In genomic region chr2:69624611-69625010, GRCh38 we compare ENCODE assay signal across 31 cellular contexts. TPM values are rescaled to one million over a fixed set of nuclear protein-coding genes. Genes with fewer than 3 reads are reported as not detected.
DNase-seq lines count a peak whose midpoint lies in the region; ATAC-seq, FAIRE-seq and TF ChIP-seq lines count a peak whose summit lies in the region.
"Had no signal": no experiment of that assay in that cellular context is flagged by ENCODE, and none has a peak within 500 bp of the region (broad histone marks: within the 10 kb centered on the region; RNA-seq: fewer than 3 reads in every experiment).

No MANE protein-coding gene starts in this region.

- peak; percentile 45 for DNase-seq in NB4 (ENCODE audit: low read depth)
- DNase-seq in astrocyte (ENCODE audit: low read depth) = no peak
- DNase-seq in NCI-H2107 (lab: John Stamatoyannopoulos, UW) = no peak
- no peak for DNase-seq in BE2C
- DNase-seq: activated CD4-positive, alpha-beta T cell treated with anti-CD3 and anti-CD28 coated beads, Interleukin-2, amount 50 U/mL, for 48 hours; activated CD4-positive, CD25-positive, alpha-beta regulatory T cell treated with anti-CD3 and anti-CD28 coated beads, Interleukin-2, amount 50 U/mL, for 72 hours; activated T-cell treated with anti-CD3 and anti-CD28 coated beads, Interleukin-2, amount 50 U/mL, for 48 hours; DMS79 treated with DMSO at 0.1 percent for 48 hours; endodermal cell; GDM1; heart left ventricle; KBM-7; kidney; mucosa of descending colon; NCI-H1105 treated with DMSO at 0.1 percent for 48 hours; NCI-H187 treated with DMSO at 0.1 percent for 48 hours; NCI-H510A treated with DMSO at 0.1 percent for 48 hours; nephron progenitor cell; pancreas; right lobe of liver; SK-N-SH; stimulated activated CD8-positive, alpha-beta memory T cell treated with anti-CD3 and anti-CD28 coated beads, Interleukin-4, amount 100 ng/mL, for 48 hours; stimulated activated naive CD8-positive, alpha-beta T cell treated with anti-CD3 and anti-CD28 coated beads, Interleukin-15, amount 100 ng/mL, for 72 hours; tibial artery had no signal

- H3K36me3 Mint-ChIP-seq in astrocyte (ENCODE audit: low read depth, unreplicated experiment) = peaks cover 4% of the 10 kb centered on the region

- H4K20me1 ChIP-seq in astrocyte (ENCODE audit: insufficient read depth, low read length) = peaks cover 89% of the 10 kb centered on the region

- no peak overlapping the region for H2AFZ ChIP-seq in astrocyte (ENCODE audit: low read depth, low read length)

- TF ChIP-seq CTCF in NB4 (IDR thresholded peaks at IDR 0.05; ENCODE audit: low read depth, low read length) = no peak
- TF ChIP-seq CTCF in astrocyte (IDR thresholded peaks at IDR 0.05; ENCODE audit: insufficient read depth, low read depth, low read length) = no peak
- no peak for TF ChIP-seq CTCF in neutrophil (IDR thresholded peaks at IDR 0.05)
- TF ChIP-seq CTCF in BE2C (IDR thresholded peaks at IDR 0.05; ENCODE audit: low read depth, low read length) = no peak

- peaks cover 97% of the 10 kb centered on the region for H3K79me2 ChIP-seq in astrocyte (ENCODE audit: insufficient read depth, low read length)

- H3K27me3 Mint-ChIP-seq in astrocyte (ENCODE audit: low read depth, unreplicated experiment) = no peaks in the 10 kb centered on the region
- H3K27me3 Mint-ChIP-seq: central memory CD8-positive, alpha-beta T cell; stimulated activated naive CD8-positive, alpha-beta T cell treated with anti-CD3 and anti-CD28 coated beads, Interleukin-15, amount 100 ng/mL, for 72 hours had no signal

- no peak for ATAC-seq in GM21447 (IDR thresholded peaks at IDR 0.05; ENCODE audit: unreplicated experiment)
- ATAC-seq in GM21381 (IDR thresholded peaks at IDR 0.05; ENCODE audit: unreplicated experiment) = no peak
- ATAC-seq: esophagus mucosa had no signal

- no peaks in the 10 kb centered on the region for H3K9me3 ChIP-seq in astrocyte (ENCODE audit: insufficient read depth, low read depth, low read length)
- no peaks in the 10 kb centered on the region for H3K9me3 ChIP-seq in neutrophil
- H3K9me3 ChIP-seq in BE2C = no peaks in the 10 kb centered on the region
- H3K9me3 ChIP-seq: heart left ventricle, mucosa of descending colon, pancreas, right lobe of liver, SK-N-SH, tibial artery had no signal

- no peaks in the 10 kb centered on the region for H3K4me1 Mint-ChIP-seq in astrocyte (ENCODE audit: low read depth, unreplicated experiment)
- H3K4me1 Mint-ChIP-seq: endodermal cell, nephron progenitor cell had no signal

- H3K27ac Mint-ChIP-seq in astrocyte (ENCODE audit: unreplicated experiment) = no peak overlapping the region
- H3K27ac Mint-ChIP-seq: endodermal cell; nephron progenitor cell; stimulated activated naive CD8-positive, alpha-beta T cell treated with anti-CD3 and anti-CD28 coated beads, Interleukin-15, amount 100 ng/mL, for 72 hours; T-helper 1 cell treated with Interleukin-12 subunit alpha and Interleukin-12 subunit beta and Interleukin-4 antibody, amounts not matched to agents 30 μg/mL and 1 μg/mL, for 36 hours had no signal

- H3K4me3 ChIP-seq in NB4 (ENCODE audit: low read depth, low read length) (peak overlapping the region; percentile 22), astrocyte (ENCODE audit: insufficient read depth, low read depth, low read length) (no peak overlapping the region), neutrophil (ENCODE audit: low read depth in 1 of 2, low read length in 1 of 2) (peak overlapping the region in 1 of 2 experiments; percentile 1), BE2C (ENCODE audit: low read depth, low read length) (no peak overlapping the region)
- H3K4me3 ChIP-seq: heart left ventricle, mucosa of descending colon, pancreas, right lobe of liver, tibial artery had no signal

- no peak for TF ChIP-seq POLR2A in NB4 (IDR thresholded peaks at IDR 0.05; ENCODE audit: extremely low read depth, insufficient read length)

- H3K27me3 ChIP-seq in astrocyte (ENCODE audit: insufficient read depth, low read length) = no peaks in the 10 kb centered on the region
- H3K27me3 ChIP-seq in neutrophil = no peaks in the 10 kb centered on the region
- H3K27me3 ChIP-seq in BE2C = no peaks in the 10 kb centered on the region
- H3K27me3 ChIP-seq: heart left ventricle, pancreas, right lobe of liver, tibial artery had no signal

- peak overlapping the region; percentile 9 for H3K4me2 ChIP-seq in astrocyte (ENCODE audit: low read length)
- H3K4me2 ChIP-seq: SK-N-SH had no signal

- peaks cover 4% of the 10 kb centered on the region for H3K4me1 ChIP-seq in astrocyte (ENCODE audit: insufficient read depth, low read length)
- H3K4me1 ChIP-seq in neutrophil (ENCODE audit: control insufficient read depth in 1 of 2, insufficient read depth in 1 of 2, low read depth in 1 of 2, low read length in 1 of 2) = peaks cover 45 to 50% of the 10 kb centered on the region in 2 experiments
- H3K4me1 ChIP-seq in BE2C = no peaks in the 10 kb centered on the region

- H3K36me3 ChIP-seq in astrocyte (ENCODE audit: insufficient read depth, low read length) (no peaks in the 10 kb centered on the region), neutrophil (no peaks in the 10 kb centered on the region), BE2C (no peaks in the 10 kb centered on the region)
- H3K36me3 ChIP-seq: heart left ventricle, pancreas, right lobe of liver, tibial artery had no signal

- H3K27ac ChIP-seq in astrocyte (ENCODE audit: low read depth, low read length) = no peak overlapping the region
- H3K27ac ChIP-seq in neutrophil = peak overlapping the region; percentile 56
- H3K27ac ChIP-seq: pancreas, right lobe of liver, tibial artery had no signal

- no peaks in the 10 kb centered on the region for H3K9me3 Mint-ChIP-seq in astrocyte (ENCODE audit: unreplicated experiment)
- H3K9me3 Mint-ChIP-seq: central memory CD8-positive, alpha-beta T cell; stimulated activated naive CD8-positive, alpha-beta T cell treated with anti-CD3 and anti-CD28 coated beads, Interleukin-15, amount 100 ng/mL, for 72 hours; T-helper 1 cell treated with Interleukin-12 subunit alpha and Interleukin-12 subunit beta and Interleukin-4 antibody, amounts not matched to agents 30 μg/mL and 1 μg/mL, for 36 hours had no signal

- no peak for FAIRE-seq in astrocyte (lab: Jason Lieb, UNC)
- FAIRE-seq: kidney, pancreas, TTC549 had no signal

- no peak overlapping the region for H3K9ac ChIP-seq in astrocyte (ENCODE audit: low read length)
- H3K9ac ChIP-seq: SK-N-SH had no signal

- H3K4me3 Mint-ChIP-seq in astrocyte (ENCODE audit: unreplicated experiment) = no peak overlapping the region
- H3K4me3 Mint-ChIP-seq: central memory CD8-positive, alpha-beta T cell; endodermal cell; nephron progenitor cell; stimulated activated naive CD8-positive, alpha-beta T cell treated with anti-CD3 and anti-CD28 coated beads, Interleukin-15, amount 100 ng/mL, for 72 hours; T-helper 1 cell treated with Interleukin-12 subunit alpha and Interleukin-12 subunit beta and Interleukin-4 antibody, amounts not matched to agents 30 μg/mL and 1 μg/mL, for 36 hours had no signal

RNA-seq across cellular contexts. Expression of gene AAK1, which starts 18.9 kb away (rescaled TPM):
- total RNA-seq in astrocyte = 108 and 110 TPM in 2 replicates
- 11.6 TPM for polyA plus RNA-seq in BE2C (2012; ENCODE audit: insufficient read depth, insufficient read length, low read depth)
